1 cellular context compared by ENCODE assay signal in genomic region chr3:61521229-61521628, GRCh38.
TF ChIP-seq lines count a peak whose summit lies in the region.

No MANE protein-coding gene starts in this region.

TF ChIP-seq in GM12878, 131 proteins besides CTCF, POLR2A, EP300 and RAD21 (continued from another document and continues in another):
- TF ChIP-seq MEF2A (IDR thresholded peaks at IDR 0.05; ENCODE audit: insufficient read depth, low read depth, low read length) (no peak), ZNF217 (IDR thresholded peaks at IDR 0.05) (no peak), TAF1 (IDR thresholded peaks at IDR 0.05; ENCODE audit: borderline replicate concordance, low read depth, low read length) (no peak), FOXK2 (IDR thresholded peaks at IDR 0.05) (no peak), PML (IDR thresholded peaks at IDR 0.05; ENCODE audit: low read length) (no peak), RELB (IDR thresholded peaks at IDR 0.05; ENCODE audit: low read depth) (peak; percentile 78; the same call in 1 of the 2 replicates), CHD1 (IDR thresholded peaks at IDR 0.05; ENCODE audit: low read depth, low read length) (no peak), RFX5 (IDR thresholded peaks at IDR 0.05; ENCODE audit: low read depth, low read length) (peak; percentile 80; the same call in 1 of the 2 replicates), ZNF592 (IDR thresholded peaks at IDR 0.05) (no peak), CHD2 (IDR thresholded peaks at IDR 0.05; ENCODE audit: borderline replicate concordance, low read depth, low read length) (no peak; the same call in 1 of the 2 replicates), RCOR1 (conservative IDR thresholded peaks at IDR 0.05; ENCODE audit: low read depth, low read length) (no peak), SUZ12 (IDR thresholded peaks at IDR 0.05; ENCODE audit: unreplicated experiment) (no peak), BCL3 (IDR thresholded peaks at IDR 0.05; ENCODE audit: borderline replicate concordance, insufficient read depth, low read depth, low read length, poor library complexity, severe bottlenecking) (no peak), POLR2AphosphoS5 (IDR thresholded peaks at IDR 0.05; ENCODE audit: low read length) (no peak), SMAD1 (IDR thresholded peaks at IDR 0.05; ENCODE audit: low read depth, partially characterized antibody) (no peak), ATF7 (IDR thresholded peaks at IDR 0.05; ENCODE audit: low read depth) (peak; percentile 57; the same call in 1 of the 2 replicates), MTA2 (IDR thresholded peaks at IDR 0.05; ENCODE audit: low read depth) (peak; percentile 96), TCF3 (IDR thresholded peaks at IDR 0.05; ENCODE audit: borderline replicate concordance, insufficient read depth, low read depth, low read length) (no peak), SMARCA5 (IDR thresholded peaks at IDR 0.05) (no peak), E2F4 (IDR thresholded peaks at IDR 0.05; ENCODE audit: low read depth, low read length) (no peak), NRF1 (conservative IDR thresholded peaks at IDR 0.05; ENCODE audit: low read depth, low read length) (no peak), ZBTB33 (IDR thresholded peaks at IDR 0.05) (no peak), BHLHE40 (IDR thresholded peaks at IDR 0.05; ENCODE audit: borderline replicate concordance in 1 of 2, low read depth in 2 of 2, low read length in 1 of 2) (peak; percentile 24 to 32; a peak in 1 of 4 replicates), RAD51 (IDR thresholded peaks at IDR 0.05) (no peak; the same call in 1 of the 2 replicates), SP1 (IDR thresholded peaks at IDR 0.05; ENCODE audit: low read depth, low read length) (no peak), ZNF207 (IDR thresholded peaks at IDR 0.05; ENCODE audit: borderline replicate concordance) (no peak), DPF2 (IDR thresholded peaks at IDR 0.05) (peak; percentile 57; the same call in 1 of the 2 replicates), TCF7 (IDR thresholded peaks at IDR 0.05; ENCODE audit: borderline replicate concordance) (no peak), ZNF24 (IDR thresholded peaks at IDR 0.05) (0 out of 2 replicates have a peak, but pooled peaks have one; percentile 46), MXI1 (IDR thresholded peaks at IDR 0.05; ENCODE audit: low read depth, low read length) (no peak), NR2C2 (IDR thresholded peaks at IDR 0.05; ENCODE audit: borderline replicate concordance, control insufficient read depth, insufficient read length, low read depth) (no peak), FOXM1 (IDR thresholded peaks at IDR 0.05; ENCODE audit: low read depth, low read length) (no peak), STAT1 (conservative IDR thresholded peaks at IDR 0.05) (no peak), KAT2A (conservative IDR thresholded peaks at IDR 0.05; ENCODE audit: control insufficient read depth, low read depth, low read length) (no peak), ATF3 (IDR thresholded peaks at IDR 0.05; ENCODE audit: borderline replicate concordance, extremely low read depth, low read depth, low read length) (no peak), SREBF2 (IDR thresholded peaks at IDR 0.05; ENCODE audit: low read length) (peak; percentile 25; the same call in 1 of the 2 replicates), LARP7 (IDR thresholded peaks at IDR 0.05) (no peak), ZBTB40 (IDR thresholded peaks at IDR 0.05; ENCODE audit: borderline replicate concordance) (no peak), POLR2AphosphoS2 (IDR thresholded peaks at IDR 0.05; ENCODE audit: low read depth, low read length) (no peak), SPI1 (IDR thresholded peaks at IDR 0.05; ENCODE audit: borderline replicate concordance, insufficient read depth, low read depth, low read length) (no peak), SREBF1 (IDR thresholded peaks at IDR 0.05; ENCODE audit: low read length) (peak; percentile 52; the same call in 1 of the 2 replicates), KLF5 (IDR thresholded peaks at IDR 0.05; ENCODE audit: partially characterized antibody) (no peak), HDAC2 (IDR thresholded peaks at IDR 0.05) (no peak)
- TF ChIP-seq, protein P1, sequence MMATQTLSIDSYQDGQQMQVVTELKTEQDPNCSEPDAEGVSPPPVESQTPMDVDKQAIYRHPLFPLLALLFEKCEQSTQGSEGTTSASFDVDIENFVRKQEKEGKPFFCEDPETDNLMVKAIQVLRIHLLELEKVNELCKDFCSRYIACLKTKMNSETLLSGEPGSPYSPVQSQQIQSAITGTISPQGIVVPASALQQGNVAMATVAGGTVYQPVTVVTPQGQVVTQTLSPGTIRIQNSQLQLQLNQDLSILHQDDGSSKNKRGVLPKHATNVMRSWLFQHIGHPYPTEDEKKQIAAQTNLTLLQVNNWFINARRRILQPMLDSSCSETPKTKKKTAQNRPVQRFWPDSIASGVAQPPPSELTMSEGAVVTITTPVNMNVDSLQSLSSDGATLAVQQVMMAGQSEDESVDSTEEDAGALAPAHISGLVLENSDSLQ (IDR thresholded peaks at IDR 0.05) = peak; percentile 57
- TF ChIP-seq, protein P2, sequence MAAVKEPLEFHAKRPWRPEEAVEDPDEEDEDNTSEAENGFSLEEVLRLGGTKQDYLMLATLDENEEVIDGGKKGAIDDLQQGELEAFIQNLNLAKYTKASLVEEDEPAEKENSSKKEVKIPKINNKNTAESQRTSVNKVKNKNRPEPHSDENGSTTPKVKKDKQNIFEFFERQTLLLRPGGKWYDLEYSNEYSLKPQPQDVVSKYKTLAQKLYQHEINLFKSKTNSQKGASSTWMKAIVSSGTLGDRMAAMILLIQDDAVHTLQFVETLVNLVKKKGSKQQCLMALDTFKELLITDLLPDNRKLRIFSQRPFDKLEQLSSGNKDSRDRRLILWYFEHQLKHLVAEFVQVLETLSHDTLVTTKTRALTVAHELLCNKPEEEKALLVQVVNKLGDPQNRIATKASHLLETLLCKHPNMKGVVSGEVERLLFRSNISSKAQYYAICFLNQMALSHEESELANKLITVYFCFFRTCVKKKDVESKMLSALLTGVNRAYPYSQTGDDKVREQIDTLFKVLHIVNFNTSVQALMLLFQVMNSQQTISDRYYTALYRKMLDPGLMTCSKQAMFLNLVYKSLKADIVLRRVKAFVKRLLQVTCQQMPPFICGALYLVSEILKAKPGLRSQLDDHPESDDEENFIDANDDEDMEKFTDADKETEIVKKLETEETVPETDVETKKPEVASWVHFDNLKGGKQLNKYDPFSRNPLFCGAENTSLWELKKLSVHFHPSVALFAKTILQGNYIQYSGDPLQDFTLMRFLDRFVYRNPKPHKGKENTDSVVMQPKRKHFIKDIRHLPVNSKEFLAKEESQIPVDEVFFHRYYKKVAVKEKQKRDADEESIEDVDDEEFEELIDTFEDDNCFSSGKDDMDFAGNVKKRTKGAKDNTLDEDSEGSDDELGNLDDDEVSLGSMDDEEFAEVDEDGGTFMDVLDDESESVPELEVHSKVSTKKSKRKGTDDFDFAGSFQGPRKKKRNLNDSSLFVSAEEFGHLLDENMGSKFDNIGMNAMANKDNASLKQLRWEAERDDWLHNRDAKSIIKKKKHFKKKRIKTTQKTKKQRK (IDR thresholded peaks at IDR 0.05; ENCODE audit: low read depth, low read length) = no peak
